17 cellular contexts compared by ENCODE assay signal in the genomic region with DNA sequence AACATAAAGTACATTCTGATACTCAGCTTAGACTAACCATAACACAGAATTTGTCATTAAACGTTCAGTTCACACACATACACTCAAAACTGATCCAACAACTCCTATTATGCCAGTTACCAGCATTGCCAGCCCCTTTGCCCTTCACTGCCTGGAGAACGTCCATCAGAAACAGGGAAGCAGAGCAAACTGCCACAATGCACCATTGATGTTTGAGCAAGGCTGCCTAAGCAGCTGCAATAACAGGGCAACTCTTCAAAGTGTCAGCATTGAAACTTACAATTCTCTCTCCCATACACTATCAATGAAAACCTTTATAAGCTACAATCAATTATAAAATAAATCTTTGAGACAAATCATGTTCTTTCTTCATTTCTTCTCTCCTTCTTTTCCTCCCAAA.
A peak's percentile ranks its signal among the peaks of the same experiment; 100 is the strongest.
DNase-seq lines count a peak whose midpoint lies in the region; ATAC-seq, FAIRE-seq and TF ChIP-seq lines count a peak whose summit lies in the region.
"Had no signal": no experiment of that assay in that cellular context is flagged by ENCODE, and none has a peak within 500 bp of the region (broad histone marks: within the 10 kb centered on the region; RNA-seq: fewer than 3 reads in every experiment).

No MANE protein-coding gene starts in this region.

- DNase-seq in LHCN-M2 (ENCODE audit: low read depth), result peak; percentile 87
- DNase-seq in T-helper 17 cell, result no peak
- DNase-seq in keratinocyte (ENCODE audit: low read depth, low spot score), result no peak
- no peak for DNase-seq in Karpas-422
- no peak for DNase-seq in HT-29 (ENCODE audit: low spot score)
- no peak for DNase-seq in OCI-M1 (lab: John Stamatoyannopoulos, UW)
- DNase-seq: activated B cell treated with CpG ODN at 0.5 μM for 24 hours; activated CD8-positive, alpha-beta memory T cell treated with anti-CD3 and anti-CD28 coated beads, Interleukin-2, amount 10 ng/mL, durations not matched to agents 7 days and 5 days; activated gamma-delta T cell treated with Interleukin-2 at 50 U/mL for 16 hours; NCI-H1105 had no signal

- ATAC-seq in T-helper 17 cell (no peak), GM19328 (IDR thresholded peaks at IDR 0.05; ENCODE audit: unreplicated experiment) (no peak)
- ATAC-seq: activated CD8-positive, alpha-beta memory T cell treated with anti-CD3 and anti-CD28 coated beads, Interleukin-2, amount 10 ng/mL, durations not matched to agents 7 days and 5 days had no signal

- TF ChIP-seq CTCF in keratinocyte (optimal IDR thresholded peaks at IDR 0.05 in 1 of 3, IDR thresholded peaks at IDR 0.05 in 1 of 3, conservative IDR thresholded peaks at IDR 0.05 in 1 of 3; ENCODE audit: extremely low read depth in 1 of 3, insufficient read depth in 2 of 3, low read length in 3 of 3), result no peak

- H3K4me2 ChIP-seq in keratinocyte (ENCODE audit: control insufficient read depth, extremely low read depth, insufficient read depth, low read depth, low read length) (no peak overlapping the region), skeletal muscle satellite cell (ENCODE audit: low read length) (peak overlapping the region; percentile 52), Karpas-422 (ENCODE audit: low read depth, low read length, poor library complexity, severe bottlenecking) (no peak overlapping the region)
- H3K4me2 ChIP-seq: BLaER1 treated with 17β-estradiol and CSF1 and Interleukin-3, amounts not matched to agents 10 nM and 100 nM had no signal

- peak overlapping the region; percentile 12 for H3K27ac Mint-ChIP-seq in T-helper 17 cell
- H3K27ac Mint-ChIP-seq: activated B cell treated with CpG ODN at 0.5 μM for 24 hours; activated CD8-positive, alpha-beta memory T cell treated with anti-CD3 and anti-CD28 coated beads, Interleukin-2, amount 10 ng/mL, durations not matched to agents 7 days and 5 days; stimulated activated naive CD8-positive, alpha-beta T cell treated with anti-CD3 and anti-CD28 coated beads, Interleukin-15, Interleukin-2, amounts not matched to agents 100 ng/mL and 50 ng/mL, for 24 hours had no signal

- no peaks in the 10 kb centered on the region for H3K79me2 ChIP-seq in keratinocyte (ENCODE audit: control insufficient read depth, insufficient read depth, low read length)
- no peaks in the 10 kb centered on the region for H3K79me2 ChIP-seq in Karpas-422 (ENCODE audit: low read length)

- no peak overlapping the region for H3K9ac ChIP-seq in keratinocyte (ENCODE audit: control insufficient read depth, extremely low read depth, insufficient read depth, low read length)
- H3K9ac ChIP-seq in skeletal muscle satellite cell (ENCODE audit: low read depth, low read length), result peak overlapping the region; percentile 43
- H3K9ac ChIP-seq in Karpas-422 (ENCODE audit: low read length), result no peak overlapping the region
- H3K9ac ChIP-seq: BLaER1 treated with 17β-estradiol and CSF1 and Interleukin-3, amounts not matched to agents 10 nM and 100 nM had no signal

- no peaks in the 10 kb centered on the region for H3K9me2 ChIP-seq in Karpas-422 (replicated peaks; ENCODE audit: insufficient read depth, low read length)

- H4K20me1 ChIP-seq in keratinocyte (ENCODE audit: control insufficient read depth, extremely low read depth, insufficient read depth, low read length) (no peaks in the 10 kb centered on the region), Karpas-422 (ENCODE audit: insufficient read depth, low read depth, low read length) (no peaks in the 10 kb centered on the region)
- H4K20me1 ChIP-seq: BLaER1 treated with 17β-estradiol and CSF1 and Interleukin-3, amounts not matched to agents 10 nM and 100 nM had no signal

- FAIRE-seq in keratinocyte (lab: Jason Lieb, UNC), result peak; percentile 41
- FAIRE-seq: H1 had no signal

- no peaks in the 10 kb centered on the region for H3K9me3 ChIP-seq in T-helper 17 cell (ENCODE audit: control insufficient read depth, low read length, poor library complexity, severe bottlenecking)
- H3K9me3 ChIP-seq in keratinocyte (ENCODE audit: control insufficient read depth, low read depth, low read length), result no peaks in the 10 kb centered on the region
- H3K9me3 ChIP-seq in skeletal muscle satellite cell (replicated peaks; ENCODE audit: low read length), result no peaks in the 10 kb centered on the region
- no peaks in the 10 kb centered on the region for H3K9me3 ChIP-seq in Karpas-422 (ENCODE audit: low read length)
- H3K9me3 ChIP-seq: BLaER1 treated with 17β-estradiol and CSF1 and Interleukin-3, amounts not matched to agents 10 nM and 100 nM; neutrophil had no signal

- H3K27me3 Mint-ChIP-seq in T-helper 17 cell, result no peaks in the 10 kb centered on the region
- H3K27me3 Mint-ChIP-seq: activated B cell treated with CpG ODN at 0.5 μM for 24 hours; activated CD8-positive, alpha-beta memory T cell treated with anti-CD3 and anti-CD28 coated beads, Interleukin-2, amount 10 ng/mL, durations not matched to agents 7 days and 5 days; stimulated activated naive CD8-positive, alpha-beta T cell treated with anti-CD3 and anti-CD28 coated beads, Interleukin-15, Interleukin-2, amounts not matched to agents 100 ng/mL and 50 ng/mL, for 24 hours had no signal

- H3K4me1 ChIP-seq in keratinocyte (ENCODE audit: control insufficient read depth, extremely low read depth, insufficient read depth, low read length), result peaks cover 2% of the 10 kb centered on the region
- H3K4me1 ChIP-seq in skeletal muscle satellite cell (ENCODE audit: control insufficient read depth, insufficient read depth, low read length), result peaks cover 15% of the 10 kb centered on the region
- H3K4me1 ChIP-seq in Karpas-422 (ENCODE audit: low read length), result no peaks in the 10 kb centered on the region

- H3K4me1 Mint-ChIP-seq in T-helper 17 cell, result peaks cover 8% of the 10 kb centered on the region
- H3K4me1 Mint-ChIP-seq: activated B cell treated with CpG ODN at 0.5 μM for 24 hours; activated CD8-positive, alpha-beta memory T cell treated with anti-CD3 and anti-CD28 coated beads, Interleukin-2, amount 10 ng/mL, durations not matched to agents 7 days and 5 days had no signal

- H3K4me3 ChIP-seq in keratinocyte (ENCODE audit: control insufficient read depth in 2 of 3, extremely low read depth in 1 of 3, insufficient read depth in 2 of 3, low read depth in 1 of 3, low read length in 3 of 3) (no peak overlapping the region), skeletal muscle satellite cell (ENCODE audit: low read length) (no peak overlapping the region), Karpas-422 (ENCODE audit: low read length) (no peak overlapping the region)
- H3K4me3 ChIP-seq: BLaER1 treated with 17β-estradiol and CSF1 and Interleukin-3, amounts not matched to agents 10 nM and 100 nM; lung had no signal

- no peak overlapping the region for H3K27ac ChIP-seq in keratinocyte (ENCODE audit: control insufficient read depth, insufficient read depth, low read length)
- H3K27ac ChIP-seq in Karpas-422 (ENCODE audit: low read length), result no peak overlapping the region
- H3K27ac ChIP-seq: BLaER1 treated with 17β-estradiol and CSF1 and Interleukin-3, amounts not matched to agents 10 nM and 100 nM; neutrophil had no signal

- H3K36me3 ChIP-seq in keratinocyte (ENCODE audit: control insufficient read depth in 2 of 2, extremely low read depth in 1 of 2, insufficient read depth in 2 of 2, low read length in 2 of 2) (no peaks in the 10 kb centered on the region), skeletal muscle satellite cell (ENCODE audit: insufficient read depth, low read length) (no peaks in the 10 kb centered on the region), Karpas-422 (ENCODE audit: insufficient read depth, low read length) (no peaks in the 10 kb centered on the region)
- H3K36me3 ChIP-seq: BLaER1 treated with 17β-estradiol and CSF1 and Interleukin-3, amounts not matched to agents 10 nM and 100 nM; neutrophil had no signal

- no peak overlapping the region for H3K4me3 Mint-ChIP-seq in T-helper 17 cell
- H3K4me3 Mint-ChIP-seq: activated B cell treated with CpG ODN at 0.5 μM for 24 hours; activated CD8-positive, alpha-beta memory T cell treated with anti-CD3 and anti-CD28 coated beads, Interleukin-2, amount 10 ng/mL, durations not matched to agents 7 days and 5 days; stimulated activated naive CD8-positive, alpha-beta T cell treated with anti-CD3 and anti-CD28 coated beads, Interleukin-15, Interleukin-2, amounts not matched to agents 100 ng/mL and 50 ng/mL, for 24 hours had no signal

- H3K27me3 ChIP-seq in keratinocyte (ENCODE audit: control insufficient read depth, extremely low read depth, insufficient read depth, low read length) (no peaks in the 10 kb centered on the region), skeletal muscle satellite cell (ENCODE audit: control insufficient read depth, insufficient read depth, low read length) (no peaks in the 10 kb centered on the region), Karpas-422 (ENCODE audit: low read length) (no peaks in the 10 kb centered on the region)
- H3K27me3 ChIP-seq: BLaER1 treated with 17β-estradiol and CSF1 and Interleukin-3, amounts not matched to agents 10 nM and 100 nM; neutrophil had no signal

- dilution Hi-C loops in keratinocyte (cut with MboI; ENCODE audit: extremely low pct_ligation_motif_present, low sequenced_read_pairs), result no loop called here

- H3K9me1 ChIP-seq in keratinocyte (ENCODE audit: control insufficient read depth, extremely low read depth, insufficient read depth, low read length), result no peaks in the 10 kb centered on the region

- H2AFZ ChIP-seq in keratinocyte (ENCODE audit: control insufficient read depth, low read length) (no peak overlapping the region), Karpas-422 (ENCODE audit: low read length) (no peak overlapping the region)

- peaks cover 4% of the 10 kb centered on the region for H3K36me3 Mint-ChIP-seq in T-helper 17 cell (ENCODE audit: low read depth)
